26 cellular contexts compared by ENCODE assay signal in the genomic region with DNA sequence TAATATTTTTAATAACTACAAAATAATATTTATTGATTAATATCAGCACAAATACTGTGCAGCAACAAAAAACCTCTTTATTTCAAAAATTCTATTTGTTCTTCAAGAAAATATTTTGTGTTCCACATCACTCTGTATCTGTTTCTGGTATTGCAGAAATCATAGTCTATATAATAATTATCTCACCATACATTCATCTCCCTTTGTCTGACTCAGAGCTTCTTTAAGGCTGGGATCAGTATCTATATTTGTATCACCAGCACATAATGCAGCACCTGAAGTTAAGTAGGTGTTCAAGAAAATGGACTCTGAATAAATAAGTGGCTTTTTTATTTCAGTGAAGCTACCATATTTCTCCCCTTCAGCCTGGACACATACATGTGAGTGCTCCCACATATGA. TPM values are rescaled to one million over a fixed set of nuclear protein-coding genes. Genes with fewer than 3 reads are reported as not detected.
"Had no signal": no experiment of that assay in that cellular context is flagged by ENCODE, and none has a peak within 500 bp of the region (broad histone marks: within the 10 kb centered on the region; RNA-seq: fewer than 3 reads in every experiment).

No MANE protein-coding gene starts in this region.

- H3K4me3 ChIP-seq: esophagus squamous epithelium, prostate gland, right atrium auricular region, skin epidermis, tibial nerve, vagina had no signal

- H3K9me3 ChIP-seq: esophagus squamous epithelium, prostate gland, right atrium auricular region, tibial nerve, vagina had no signal

- H3K27ac Mint-ChIP-seq: activated CD4-positive, alpha-beta T cell treated with anti-CD3 and anti-CD28 coated beads, Interleukin-2, amount 10 ng/mL, durations not matched to agents 7 days and 5 days; naive B cell; stimulated activated naive CD8-positive, alpha-beta T cell treated with anti-CD3 and anti-CD28 coated beads, Interleukin-15, Interleukin-2, amounts not matched to agents 100 ng/mL and 50 ng/mL, for 24 hours; T-helper 1 cell treated with Interleukin-12 subunit alpha and Interleukin-12 subunit beta and Interleukin-4 antibody, amounts not matched to agents 30 μg/mL and 1 μg/mL, for 36 hours had no signal

- H3K4me3 Mint-ChIP-seq: activated CD4-positive, alpha-beta T cell treated with anti-CD3 and anti-CD28 coated beads, Interleukin-2, amount 10 ng/mL, durations not matched to agents 7 days and 5 days; naive B cell; neural crest cell; stimulated activated naive CD8-positive, alpha-beta T cell treated with anti-CD3 and anti-CD28 coated beads, Interleukin-15, Interleukin-2, amounts not matched to agents 100 ng/mL and 50 ng/mL, for 24 hours; T-helper 1 cell treated with Interleukin-12 subunit alpha and Interleukin-12 subunit beta and Interleukin-4 antibody, amounts not matched to agents 30 μg/mL and 1 μg/mL, for 36 hours had no signal

- FAIRE-seq: bronchial epithelial cell, kidney had no signal

- ATAC-seq: left lobe of liver had no signal

- H3K9me3 Mint-ChIP-seq: activated CD4-positive, alpha-beta T cell treated with anti-CD3 and anti-CD28 coated beads, Interleukin-2, amount 10 ng/mL, durations not matched to agents 7 days and 5 days; neural crest cell; stimulated activated naive CD8-positive, alpha-beta T cell treated with anti-CD3 and anti-CD28 coated beads, Interleukin-15, Interleukin-2, amounts not matched to agents 100 ng/mL and 50 ng/mL, for 24 hours; T-helper 1 cell treated with Interleukin-12 subunit alpha and Interleukin-12 subunit beta and Interleukin-4 antibody, amounts not matched to agents 30 μg/mL and 1 μg/mL, for 36 hours had no signal

- H3K27ac ChIP-seq: esophagus squamous epithelium, prostate gland, right atrium auricular region, skin epidermis, tibial nerve, vagina had no signal

- DNase-seq: activated CD4-positive, alpha-beta T cell treated with anti-CD3 and anti-CD28 coated beads, Interleukin-2, amount 10 ng/mL, durations not matched to agents 7 days and 5 days; activated CD8-positive, alpha-beta memory T cell treated with anti-CD3 and anti-CD28 coated beads for 24 hours; activated CD8-positive, alpha-beta memory T cell treated with anti-CD3 and anti-CD28 coated beads, Interleukin-2, amount 50 U/mL, for 48 hours; activated effector memory CD4-positive, alpha-beta T cell treated with Interleukin-2 at 50 U/mL for 16 hours; activated naive CD4-positive, alpha-beta T cell treated with anti-CD3 and anti-CD28 coated beads, Interleukin-2, amount 50 U/mL, for 16 hours; activated T-cell treated with anti-CD3 and anti-CD28 coated beads, Interleukin-2, amount 50 U/mL, for 48 hours; aorta; cerebellar nuclear complex; effector CD4-positive, alpha-beta T cell; esophagus squamous epithelium; hypothalamus; kidney; naive B cell; stimulated activated CD4-positive, alpha-beta T cell treated with anti-CD3 and anti-CD28 coated beads, Interleukin-15, amount 100 ng/mL, for 24 hours; stimulated activated CD4-positive, alpha-beta T cell treated with anti-CD3 and anti-CD28 coated beads, Interleukin-2, amount 100 ng/mL, for 48 hours had no signal

- H3K36me3 ChIP-seq: esophagus squamous epithelium, prostate gland, right atrium auricular region, tibial nerve, vagina had no signal

RNA-seq across cellular contexts. Expression of a gene that starts 1.6 kb away (rescaled TPM):
- total RNA-seq: activated CD4-positive, alpha-beta T cell treated with anti-CD3 and anti-CD28 coated beads, Interleukin-2, amount 10 ng/mL, durations not matched to agents 7 days and 5 days; bronchial epithelial cell; esophagus squamous epithelium; kidney; left lobe of liver; omental fat pad; prostate gland; tibial nerve; vagina had no signal
- polyA plus RNA-seq: aorta had no signal
